Comparison of ENCODE assay signal across 9 cellular contexts in genomic region chr12:24997970-24998582, GRCh38. TPM values are rescaled to one million over a fixed set of nuclear protein-coding genes. Genes with fewer than 3 reads are reported as not detected.
DNase-seq lines count a peak whose midpoint lies in the region; ATAC-seq and TF ChIP-seq lines count a peak whose summit lies in the region.
"Had no signal": no experiment of that assay in that cellular context is flagged by ENCODE, and none has a peak within 500 bp of the region (broad histone marks: within the 10 kb centered on the region; RNA-seq: fewer than 3 reads in every experiment).

No MANE protein-coding gene starts in this region.

- peak; percentile 77 for ATAC-seq in GM18873 (IDR thresholded peaks at IDR 0.05; ENCODE audit: low FRiP score, unreplicated experiment)
- ATAC-seq in HG03025 (IDR thresholded peaks at IDR 0.05; ENCODE audit: low FRiP score, unreplicated experiment) = peak; percentile 71
- peak; percentile 86 for ATAC-seq in SK-N-SH treated with all-trans-retinoic acid at 6 μM for 48 hours

- H3K9ac ChIP-seq in mucosa of rectum (ENCODE audit: low read depth in 1 of 2, low read length in 2 of 2) = no peak overlapping the region

- H3K27ac ChIP-seq in mucosa of rectum (ENCODE audit: low read depth in 2 of 2, low read length in 2 of 2) = peak overlapping the region; percentile 27 to 28

- peak overlapping the region in 1 of 2 donors; percentile 26 for H3K4me3 ChIP-seq in mucosa of rectum (ENCODE audit: low read length in 2 of 2)

- no peaks in the 10 kb centered on the region for H3K27me3 ChIP-seq in mucosa of rectum (ENCODE audit: control insufficient read depth in 2 of 2, insufficient read depth in 2 of 2, low read length in 2 of 2)

- peak; percentile 44 for DNase-seq in A172 (ENCODE audit: low spot score)
- no peak for DNase-seq in NCI-H1092 (lab: John Stamatoyannopoulos, UW)
- DNase-seq in activated CD8-positive, alpha-beta memory T cell treated with anti-CD3 and anti-CD28 coated beads, Interleukin-2, amount 50 U/mL, for 48 hours = no peak
- no peak for DNase-seq in midbrain (lab: John Stamatoyannopoulos, UW)
- DNase-seq: activated naive CD8-positive, alpha-beta T cell treated with anti-CD3 and anti-CD28 coated beads, Interleukin-2, amount 10 ng/mL, durations not matched to agents 7 days and 5 days had no signal

- peaks cover 0 to 3% of the 10 kb centered on the region in 2 donors for H3K4me1 ChIP-seq in mucosa of rectum (ENCODE audit: control insufficient read depth in 2 of 2, insufficient read depth in 2 of 2, low read length in 2 of 2)

- no peaks in the 10 kb centered on the region for H3K9me3 ChIP-seq in mucosa of rectum (ENCODE audit: control insufficient read depth in 2 of 2, low read length in 2 of 2)

- H3K36me3 ChIP-seq in mucosa of rectum (ENCODE audit: control insufficient read depth in 2 of 2, insufficient read depth in 2 of 2, low read length in 2 of 2) = no peaks in the 10 kb centered on the region

TF ChIP-seq in SK-N-SH treated with all-trans-retinoic acid at 6 μM for 48 hours, 23 proteins besides CTCF, POLR2A, EP300 and RAD21:
- TF ChIP-seq TOX (CRISPR knock-in tag; IDR thresholded peaks at IDR 0.05; ENCODE audit: borderline replicate concordance) (peak; percentile 54; the same call in 1 of the 2 replicates), PATZ1 (CRISPR knock-in tag; IDR thresholded peaks at IDR 0.05; ENCODE audit: borderline replicate concordance) (peak; percentile 72; the same call in 1 of the 2 replicates), CSDC2 (CRISPR knock-in tag; IDR thresholded peaks at IDR 0.05) (peak; percentile 1; the same call in 1 of the 2 replicates), SNAI2 (CRISPR knock-in tag; IDR thresholded peaks at IDR 0.05) (no peak), ZC3H10 (CRISPR knock-in tag; IDR thresholded peaks at IDR 0.05) (peak; percentile 64; the same call in 1 of the 2 replicates), TCF4 (CRISPR knock-in tag; IDR thresholded peaks at IDR 0.05; ENCODE audit: borderline replicate concordance) (peak; percentile 64), RARB (CRISPR knock-in tag; IDR thresholded peaks at IDR 0.05) (no peak), POU6F1 (CRISPR knock-in tag; IDR thresholded peaks at IDR 0.05; ENCODE audit: borderline replicate concordance, low read depth) (0 out of 2 replicates have a peak, but pooled peaks have one; percentile 46), CSRNP3 (CRISPR knock-in tag; IDR thresholded peaks at IDR 0.05) (peak; percentile 85; the same call in 1 of the 2 replicates), ISL1 (CRISPR knock-in tag; IDR thresholded peaks at IDR 0.05) (peak; percentile 88)

RNA-seq across cellular contexts. Expression of gene BCAT1, which starts 49.2 kb away (rescaled TPM):
- 15.8 and 32.8 TPM in 2 replicates for total RNA-seq in A172 (2014; rRNA removed; shearing (Covaris generic))
